1 cellular context compared by ENCODE assay signal in genomic region chr6:26597389-26597766, GRCh38.
TF ChIP-seq lines count a peak whose summit lies in the region.

No MANE protein-coding gene starts in this region.

TF ChIP-seq in IMR-90, 13 proteins besides CTCF, POLR2A, EP300 and RAD21 (continued from another document):
- TF ChIP-seq MXI1 (IDR thresholded peaks at IDR 0.05; ENCODE audit: borderline replicate concordance, low read depth, low read length) (no peak), SMC3 (IDR thresholded peaks at IDR 0.05; ENCODE audit: low read depth, low read length) (no peak), RFX5 (IDR thresholded peaks at IDR 0.05; ENCODE audit: low read depth, low read length) (no peak), MAZ (IDR thresholded peaks at IDR 0.05; ENCODE audit: borderline replicate concordance, low read depth, low read length) (no peak)
